In the genomic region with DNA sequence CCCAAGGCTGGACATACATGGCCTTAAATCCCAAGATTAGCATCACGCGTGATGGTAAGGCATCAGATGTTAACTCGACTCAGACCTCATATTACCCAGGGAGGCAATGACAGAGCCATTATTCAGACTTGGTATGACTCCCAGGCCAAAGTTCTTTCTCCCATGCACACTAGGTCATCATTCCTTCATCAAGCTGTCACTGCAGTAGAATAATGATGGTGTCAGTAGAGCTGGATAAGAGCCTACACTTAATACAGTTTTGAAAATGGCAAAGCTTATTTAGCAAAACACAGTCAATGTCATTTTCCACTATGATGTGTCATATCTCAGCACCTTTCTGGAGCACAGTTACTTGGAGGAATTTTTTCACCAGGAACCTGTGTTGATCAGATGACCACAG, we compare ENCODE assay signal across 10 cellular contexts.
"Had no signal": no experiment of that assay in that cellular context is flagged by ENCODE, and none has a peak within 500 bp of the region (broad histone marks: within the 10 kb centered on the region; RNA-seq: fewer than 3 reads in every experiment).

No MANE protein-coding gene starts in this region.

- H3K27me3 Mint-ChIP-seq: IgD-negative memory B cell had no signal

- H3K9ac ChIP-seq: GM23248 had no signal

- H3K27ac ChIP-seq: GM23248, HL-60 had no signal

- H3K36me3 Mint-ChIP-seq: IgD-negative memory B cell had no signal

- H2AFZ ChIP-seq: GM23248 had no signal

- H3K4me1 ChIP-seq: HAP-1 had no signal

- H3K4me3 Mint-ChIP-seq: HFFc6, IgD-negative memory B cell had no signal

- H3K4me3 ChIP-seq: GM23248, HAP-1 had no signal

- DNase-seq: GM23248, GOT3, H7, HFFc6, KG1 had no signal

- H3K36me3 ChIP-seq: HAP-1 had no signal

- H3K27ac Mint-ChIP-seq: HFFc6, IgD-negative memory B cell had no signal

- H3K4me1 Mint-ChIP-seq: IgD-negative memory B cell had no signal

- H3K9me3 ChIP-seq: HAP-1 had no signal

- ATAC-seq: HCT116, HepG2 had no signal
